Comparison of ENCODE assay signal across 18 cellular contexts in genomic region chr10:51528527-51528926, GRCh38.
DNase-seq lines count a peak whose midpoint lies in the region; ATAC-seq and TF ChIP-seq lines count a peak whose summit lies in the region.
"Had no signal": no experiment of that assay in that cellular context is flagged by ENCODE, and none has a peak within 500 bp of the region (broad histone marks: within the 10 kb centered on the region; RNA-seq: fewer than 3 reads in every experiment).

No MANE protein-coding gene starts in this region.

- H3K27ac Mint-ChIP-seq in GM23338: no peak overlapping the region
- H3K27ac Mint-ChIP-seq in neural progenitor cell: no peak overlapping the region
- H3K27ac Mint-ChIP-seq: CD14-positive monocyte; CD4-positive, alpha-beta memory T cell; HFFc6; IgD-negative memory B cell had no signal

- H2AFZ ChIP-seq in GM23338 (no peak overlapping the region), neural progenitor cell (replicated peaks) (no peak overlapping the region)

- 46% methylated on average over 2 of the region's 2 CpGs for WGBS in esophagus muscularis mucosa

- TF ChIP-seq CTCF in GM23338 (conservative IDR thresholded peaks at IDR 0.05; ENCODE audit: low read depth in 2 of 2) (no peak), neural progenitor cell (IDR thresholded peaks at IDR 0.05) (no peak), esophagus muscularis mucosa (IDR thresholded peaks at IDR 0.05) (no peak)

- H3K9me3 Mint-ChIP-seq in GM23338 (no peaks in the 10 kb centered on the region), neural progenitor cell (no peaks in the 10 kb centered on the region)
- H3K9me3 Mint-ChIP-seq: HFFc6, IgD-negative memory B cell had no signal

- TF ChIP-seq POLR2A in esophagus muscularis mucosa (IDR thresholded peaks at IDR 0.05; ENCODE audit: low read depth): no peak

- no peak overlapping the region for H3K9ac ChIP-seq in neural progenitor cell

- H3K4me3 ChIP-seq in GM23338 (no peak overlapping the region), neural progenitor cell (no peak overlapping the region), esophagus muscularis mucosa (no peak overlapping the region)

- no peaks in the 10 kb centered on the region for H3K27me3 ChIP-seq in GM23338 (ENCODE audit: insufficient read depth)
- no peaks in the 10 kb centered on the region for H3K27me3 ChIP-seq in neural progenitor cell
- no peaks in the 10 kb centered on the region for H3K27me3 ChIP-seq in esophagus muscularis mucosa
- H3K27me3 ChIP-seq: BE2C had no signal

- no peak for DNase-seq in GM23338 (ENCODE audit: low spot score)
- DNase-seq in left kidney (ENCODE audit: low read depth, low spot score): peak; percentile 11
- peak; percentile 26 for DNase-seq in neural progenitor cell (ENCODE audit: low spot score)
- no peak for DNase-seq in esophagus muscularis mucosa (ENCODE audit: extremely low spot score)
- DNase-seq in NCI-H345 treated with DMSO at 0.1 percent for 48 hours (lab: John Stamatoyannopoulos, UW; ENCODE audit: unreplicated experiment): no peak
- DNase-seq: ACHN; BE2C; CD4-positive, alpha-beta memory T cell; DMS153; DMS79; GF-D8; HCEC 1CT; HFFc6; KBM-7 had no signal

- ATAC-seq in GM23338: peak; percentile 67
- no peak for ATAC-seq in HG03025 (IDR thresholded peaks at IDR 0.05; ENCODE audit: low FRiP score, unreplicated experiment)
- ATAC-seq: HepG2 had no signal

- H3K27me3 Mint-ChIP-seq in GM23338 (ENCODE audit: insufficient read depth, low read depth, poor library complexity): no peaks in the 10 kb centered on the region
- H3K27me3 Mint-ChIP-seq in neural progenitor cell (ENCODE audit: insufficient read depth, low read depth): no peaks in the 10 kb centered on the region
- H3K27me3 Mint-ChIP-seq: CD4-positive, alpha-beta memory T cell had no signal

- H4K20me1 ChIP-seq in GM23338 (replicated peaks; ENCODE audit: insufficient read depth) (no peaks in the 10 kb centered on the region), neural progenitor cell (ENCODE audit: low read depth) (no peaks in the 10 kb centered on the region)

- no peak for TF ChIP-seq EP300 in esophagus muscularis mucosa (IDR thresholded peaks at IDR 0.05)

- H3K36me3 Mint-ChIP-seq in GM23338 (ENCODE audit: low read depth) (no peaks in the 10 kb centered on the region), neural progenitor cell (no peaks in the 10 kb centered on the region)
- H3K36me3 Mint-ChIP-seq: CD14-positive monocyte; CD4-positive, alpha-beta memory T cell; IgD-negative memory B cell had no signal

- H3K27ac ChIP-seq in GM23338 (ENCODE audit: low read depth) (no peak overlapping the region), neural progenitor cell (peak overlapping the region; percentile 74), esophagus muscularis mucosa (replicated peaks in 1 of 4) (no peak overlapping the region)

- H3K4me1 Mint-ChIP-seq in GM23338 (peaks cover 16% of the 10 kb centered on the region; the same call in 2 of the 3 replicates), neural progenitor cell (peaks cover 10% of the 10 kb centered on the region)
- H3K4me1 Mint-ChIP-seq: CD14-positive monocyte had no signal

- H3K9me3 ChIP-seq in neural progenitor cell (ENCODE audit: low read depth) (no peaks in the 10 kb centered on the region), esophagus muscularis mucosa (no peaks in the 10 kb centered on the region)
- H3K9me3 ChIP-seq: BE2C had no signal

- H3K36me3 ChIP-seq in GM23338 (ENCODE audit: insufficient read depth) (no peaks in the 10 kb centered on the region), neural progenitor cell (no peaks in the 10 kb centered on the region), esophagus muscularis mucosa (no peaks in the 10 kb centered on the region)
- H3K36me3 ChIP-seq: BE2C had no signal

- H3F3A ChIP-seq in GM23338 (replicated peaks; ENCODE audit: low read depth) (no peaks in the 10 kb centered on the region), neural progenitor cell (ENCODE audit: low read depth) (peaks cover 19% of the 10 kb centered on the region)

- no peak overlapping the region for H3K4me3 Mint-ChIP-seq in GM23338
- H3K4me3 Mint-ChIP-seq in neural progenitor cell: no peak overlapping the region
- H3K4me3 Mint-ChIP-seq: CD14-positive monocyte; CD4-positive, alpha-beta memory T cell; HFFc6; IgD-negative memory B cell had no signal

- H3K4me1 ChIP-seq in GM23338 (ENCODE audit: insufficient read depth): no peaks in the 10 kb centered on the region
- peaks cover 37% of the 10 kb centered on the region for H3K4me1 ChIP-seq in neural progenitor cell
- peaks cover 0 to 17% (median 15%) of the 10 kb centered on the region in 4 donors for H3K4me1 ChIP-seq in esophagus muscularis mucosa
- H3K4me1 ChIP-seq: BE2C had no signal

- no peak overlapping the region for H3K4me2 ChIP-seq in GM23338
- H3K4me2 ChIP-seq in neural progenitor cell: peak overlapping the region; percentile 5

- no peaks in the 10 kb centered on the region for H3K9me2 ChIP-seq in GM23338 (ENCODE audit: insufficient read depth)

- H3K79me2 ChIP-seq in GM23338 (replicated peaks; ENCODE audit: insufficient read depth): no peaks in the 10 kb centered on the region
- H3K79me2 ChIP-seq in neural progenitor cell (ENCODE audit: low read depth): no peaks in the 10 kb centered on the region

- intact Hi-C loops in esophagus muscularis mucosa (cut with DNase I): no loop called here

TF ChIP-seq in GM23338, 12 proteins besides CTCF, POLR2A, EP300 and RAD21 (continues in another document):
- TF ChIP-seq, protein P1, sequence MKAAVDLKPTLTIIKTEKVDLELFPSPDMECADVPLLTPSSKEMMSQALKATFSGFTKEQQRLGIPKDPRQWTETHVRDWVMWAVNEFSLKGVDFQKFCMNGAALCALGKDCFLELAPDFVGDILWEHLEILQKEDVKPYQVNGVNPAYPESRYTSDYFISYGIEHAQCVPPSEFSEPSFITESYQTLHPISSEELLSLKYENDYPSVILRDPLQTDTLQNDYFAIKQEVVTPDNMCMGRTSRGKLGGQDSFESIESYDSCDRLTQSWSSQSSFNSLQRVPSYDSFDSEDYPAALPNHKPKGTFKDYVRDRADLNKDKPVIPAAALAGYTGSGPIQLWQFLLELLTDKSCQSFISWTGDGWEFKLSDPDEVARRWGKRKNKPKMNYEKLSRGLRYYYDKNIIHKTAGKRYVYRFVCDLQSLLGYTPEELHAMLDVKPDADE (IDR thresholded peaks at IDR 0.05): no peak
- TF ChIP-seq STAT1 (IDR thresholded peaks at IDR 0.05; ENCODE audit: unreplicated experiment): no peak
- no peak for TF ChIP-seq NANOG (IDR thresholded peaks at IDR 0.05; ENCODE audit: borderline replicate concordance)
- no peak for TF ChIP-seq JUNB (IDR thresholded peaks at IDR 0.05; ENCODE audit: unreplicated experiment)
- no peak for TF ChIP-seq ZNF114 (CRISPR knock-in tag; IDR thresholded peaks at IDR 0.05)
- TF ChIP-seq POLR2AphosphoS5 (IDR thresholded peaks at IDR 0.05; ENCODE audit: low read depth): no peak

Comparison
In these comparisons a context has a peak if more than half of its experiments do, and no peak if none do; other contexts are left out.
1. DNase-seq: peak in left kidney (single experiment) and neural progenitor cell (single experiment); none in GM23338 (single experiment), esophagus muscularis mucosa (single experiment) and NCI-H345 treated with DMSO at 0.1 percent for 48 hours (single experiment).